In the genomic region with DNA sequence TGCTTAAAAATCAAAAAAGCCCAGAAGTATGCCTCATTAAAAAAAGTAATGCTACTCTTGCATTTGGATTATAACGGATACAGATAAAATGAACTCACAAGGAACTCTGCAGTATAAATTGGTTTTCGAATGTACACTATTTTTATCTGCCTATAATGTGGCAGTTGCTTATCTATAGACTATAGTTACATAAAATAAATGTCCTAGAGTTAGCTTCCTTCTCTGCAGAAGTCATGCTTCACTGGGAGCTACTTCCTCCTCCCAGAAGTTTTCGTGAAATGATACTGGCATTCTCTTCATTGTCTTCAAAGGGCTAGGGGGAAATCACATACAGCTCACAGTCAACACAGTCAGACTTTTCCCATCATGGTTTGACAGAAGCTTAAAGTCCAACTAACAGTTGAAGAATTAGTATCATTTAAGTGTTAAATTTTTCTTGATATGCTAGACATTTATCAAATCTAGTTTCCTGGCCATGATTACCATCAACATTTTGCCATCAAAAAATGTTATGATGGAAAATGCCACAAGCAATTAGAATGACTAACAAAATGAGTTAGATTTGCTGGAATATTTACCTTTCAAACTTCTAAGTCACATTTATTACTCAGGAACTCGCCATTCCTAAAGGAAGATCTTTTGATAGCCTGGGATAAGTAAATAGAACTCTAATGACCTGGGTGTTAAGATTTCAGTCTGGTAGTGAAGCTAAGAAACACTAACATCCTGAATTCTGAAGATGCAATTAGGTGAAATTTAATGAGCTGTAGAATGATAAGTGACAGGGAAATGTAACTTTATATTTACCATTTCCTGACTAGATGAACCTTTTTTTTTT, we compare ENCODE assay signal across 23 cellular contexts.
DNase-seq lines count a peak whose midpoint lies in the region; ATAC-seq and TF ChIP-seq lines count a peak whose summit lies in the region.
"Had no signal": no experiment of that assay in that cellular context is flagged by ENCODE, and none has a peak within 500 bp of the region (broad histone marks: within the 10 kb centered on the region; RNA-seq: fewer than 3 reads in every experiment).

No MANE protein-coding gene starts in this region.

- TF ChIP-seq EP300 in transverse colon (IDR thresholded peaks at IDR 0.05; ENCODE audit: low read depth): no peak
- no peak for TF ChIP-seq EP300 in gastroesophageal sphincter (IDR thresholded peaks at IDR 0.05)

- TF ChIP-seq POLR2A in transverse colon (IDR thresholded peaks at IDR 0.05): no peak
- TF ChIP-seq POLR2A in gastroesophageal sphincter (IDR thresholded peaks at IDR 0.05): no peak

- H3K9me3 ChIP-seq in SK-N-MC (ENCODE audit: low read depth, low read length) (0 out of 2 replicates have a peak, but pooled peaks cover 3% of the 10 kb centered on the region), mucosa of descending colon (no peaks in the 10 kb centered on the region), transverse colon (no peaks in the 10 kb centered on the region), gastroesophageal sphincter (peaks cover 0 to 5% (median 0%) of the 10 kb centered on the region in 3 donors)
- H3K9me3 ChIP-seq: A549, Caco-2 had no signal

- H3K4me3 ChIP-seq in LNCaP clone FGC (ENCODE audit: low read depth, low read length): no peak overlapping the region
- H3K4me3 ChIP-seq in SK-N-MC: no peak overlapping the region
- H3K4me3 ChIP-seq in mucosa of descending colon: no peak overlapping the region
- no peak overlapping the region for H3K4me3 ChIP-seq in transverse colon
- no peak overlapping the region for H3K4me3 ChIP-seq in gastroesophageal sphincter
- H3K4me3 ChIP-seq: A549 had no signal

- TF ChIP-seq CTCF in LNCaP clone FGC (IDR thresholded peaks at IDR 0.05; ENCODE audit: control insufficient read depth, extremely low read depth, insufficient read depth): no peak
- TF ChIP-seq CTCF in mucosa of descending colon (IDR thresholded peaks at IDR 0.05): no peak
- no peak for TF ChIP-seq CTCF in transverse colon (IDR thresholded peaks at IDR 0.05)
- TF ChIP-seq CTCF in gastroesophageal sphincter (IDR thresholded peaks at IDR 0.05): no peak

- H3K27me3 ChIP-seq in transverse colon (no peaks in the 10 kb centered on the region), gastroesophageal sphincter (no peaks in the 10 kb centered on the region)

- H3K27ac ChIP-seq in SK-N-MC: peak overlapping the region; percentile 87
- H3K27ac ChIP-seq in transverse colon: peak overlapping the region in 1 of 4 donors; percentile 45
- no peak overlapping the region for H3K27ac ChIP-seq in gastroesophageal sphincter
- no peak overlapping the region for H3K27ac ChIP-seq in caudate nucleus (ENCODE audit: low read depth, low read length)
- H3K27ac ChIP-seq: A549 had no signal

- intact Hi-C loops in mucosa of descending colon (cut with DNase I, micrococcal nuclease): no loop called here
- intact Hi-C loops in transverse colon (cut with DNase I; ENCODE audit: low total_unique reads): no loop called here
- intact Hi-C loops in cardiac septum (cut with DNase I): no loop called here

- H3K4me1 ChIP-seq in mucosa of descending colon (ENCODE audit: low read depth): peaks cover 7% of the 10 kb centered on the region
- peaks cover 0 to 25% (median 8%) of the 10 kb centered on the region in 4 donors for H3K4me1 ChIP-seq in transverse colon
- H3K4me1 ChIP-seq in gastroesophageal sphincter: peaks cover 0 to 4% (median 0%) of the 10 kb centered on the region in 3 donors
- H3K4me1 ChIP-seq: A549, Caco-2 had no signal

- ATAC-seq in mucosa of descending colon (peak; percentile 82), gastroesophageal sphincter (no peak)
- ATAC-seq: A549, Right ventricle myocardium inferior had no signal

- WGBS in transverse colon (ENCODE audit: low coverage in 1 of 2), 2 donors: 50 to 51% methylated on average over 4 of the region's 4 CpGs
- 57 to 73% methylated on average over 3 to 4 of the region's 4 CpGs for WGBS in gastroesophageal sphincter (ENCODE audit: low coverage in 1 of 2), 2 donors

- peak overlapping the region; percentile 6 for H3K9ac ChIP-seq in SK-N-MC (ENCODE audit: insufficient read length)

- no peaks in the 10 kb centered on the region for H3K36me3 ChIP-seq in SK-N-MC (ENCODE audit: insufficient read depth, low read length)
- H3K36me3 ChIP-seq in mucosa of descending colon (ENCODE audit: low read depth): no peaks in the 10 kb centered on the region
- H3K36me3 ChIP-seq in transverse colon: no peaks in the 10 kb centered on the region
- H3K36me3 ChIP-seq in gastroesophageal sphincter: no peaks in the 10 kb centered on the region

- in situ Hi-C loops in transverse colon (cut with MboI; ENCODE audit: low pct_ligation_motif_present in 1 of 4, low pct_unique_long_range_greater_than_20kb in 1 of 4, low sequenced_read_pairs in 3 of 4): no loop called here

- DNase-seq in A172 (ENCODE audit: low spot score) (peak; percentile 9), LNCaP clone FGC (ENCODE audit: low read depth) (peak; percentile 77), SK-N-MC (ENCODE audit: low read depth, low spot score) (no peak), mucosa of descending colon (no peak), transverse colon (no peak), cardiac septum (ENCODE audit: low spot score) (no peak), caudate nucleus (lab: John Stamatoyannopoulos, UW) (no peak)
- DNase-seq: Caco-2; CD4-positive, alpha-beta T cell; DMS 273 treated with DMSO at 0.1 percent for 48 hours; DMS79 treated with DMSO at 0.1 percent for 48 hours; H7; Kasumi-1; MM.1S; NCI-H1092 treated with DMSO at 0.1 percent for 48 hours; NCI-H1436 treated with DMSO at 0.1 percent for 48 hours; NCI-H1930; NCI-H226; NCI-H524; NCI-H82 had no signal

Comparison
In these comparisons a context has a peak if more than half of its experiments do, and no peak if none do; other contexts are left out.
1. DNase-seq: peak in A172 (single experiment) and LNCaP clone FGC (single experiment); none in SK-N-MC (single experiment), mucosa of descending colon (0 of 3), transverse colon (single experiment), cardiac septum (single experiment) and caudate nucleus (0 of 61).